3 cellular contexts compared by ENCODE assay signal in genomic region chr16:66616169-66616568, GRCh38.
TF ChIP-seq lines count a peak whose summit lies in the region.

No MANE protein-coding gene starts in this region.

TF ChIP-seq in SK-N-SH, 30 proteins besides CTCF, POLR2A, EP300 and RAD21:
- TF ChIP-seq FOSL2 (IDR thresholded peaks at IDR 0.05; ENCODE audit: borderline replicate concordance, low read depth) (no peak), CHD2 (IDR thresholded peaks at IDR 0.05; ENCODE audit: low read length, partially characterized antibody) (no peak), MXI1 (IDR thresholded peaks at IDR 0.05; ENCODE audit: low read depth, low read length) (no peak), GABPA (IDR thresholded peaks at IDR 0.05; ENCODE audit: low read depth) (no peak), SIN3A (IDR thresholded peaks at IDR 0.05; ENCODE audit: borderline replicate concordance, low read depth, low read length) (no peak), USF1 (IDR thresholded peaks at IDR 0.05; ENCODE audit: borderline replicate concordance, low read depth) (no peak), MAX (IDR thresholded peaks at IDR 0.05; ENCODE audit: low read depth) (no peak), FOXM1 (IDR thresholded peaks at IDR 0.05; ENCODE audit: low read depth) (no peak), REST (IDR thresholded peaks at IDR 0.05; ENCODE audit: low read depth, low read length) (no peak), TCF12 (IDR thresholded peaks at IDR 0.05) (no peak), RFX5 (IDR thresholded peaks at IDR 0.05; ENCODE audit: low read length) (no peak), GATA2 (CRISPR knock-in tag; IDR thresholded peaks at IDR 0.05) (no peak), YY1 (IDR thresholded peaks at IDR 0.05; ENCODE audit: low read depth) (no peak)
- TF ChIP-seq, protein P1, sequence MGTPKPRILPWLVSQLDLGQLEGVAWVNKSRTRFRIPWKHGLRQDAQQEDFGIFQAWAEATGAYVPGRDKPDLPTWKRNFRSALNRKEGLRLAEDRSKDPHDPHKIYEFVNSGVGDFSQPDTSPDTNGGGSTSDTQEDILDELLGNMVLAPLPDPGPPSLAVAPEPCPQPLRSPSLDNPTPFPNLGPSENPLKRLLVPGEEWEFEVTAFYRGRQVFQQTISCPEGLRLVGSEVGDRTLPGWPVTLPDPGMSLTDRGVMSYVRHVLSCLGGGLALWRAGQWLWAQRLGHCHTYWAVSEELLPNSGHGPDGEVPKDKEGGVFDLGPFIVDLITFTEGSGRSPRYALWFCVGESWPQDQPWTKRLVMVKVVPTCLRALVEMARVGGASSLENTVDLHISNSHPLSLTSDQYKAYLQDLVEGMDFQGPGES (IDR thresholded peaks at IDR 0.05; ENCODE audit: low read depth, low read length): no peak
TF ChIP-seq in SK-N-SH: peak in this region for 0.

TF ChIP-seq in SK-N-SH treated with all-trans-retinoic acid at 6 μM for 48 hours, 23 proteins besides CTCF, POLR2A, EP300 and RAD21:
- TF ChIP-seq ESRRG (CRISPR knock-in tag; IDR thresholded peaks at IDR 0.05): no peak
- no peak for TF ChIP-seq OSR1 (CRISPR knock-in tag; IDR thresholded peaks at IDR 0.05)
- TF ChIP-seq ARNTL (CRISPR knock-in tag; IDR thresholded peaks at IDR 0.05; ENCODE audit: borderline replicate concordance, low read depth): no peak
- TF ChIP-seq ISL1 (CRISPR knock-in tag; IDR thresholded peaks at IDR 0.05): no peak
- no peak for TF ChIP-seq ZNF8 (CRISPR knock-in tag; IDR thresholded peaks at IDR 0.05)
- no peak for TF ChIP-seq RARB (CRISPR knock-in tag; IDR thresholded peaks at IDR 0.05)
- no peak for TF ChIP-seq BACH2 (CRISPR knock-in tag; IDR thresholded peaks at IDR 0.05; ENCODE audit: borderline replicate concordance)
- TF ChIP-seq ZC3H10 (CRISPR knock-in tag; IDR thresholded peaks at IDR 0.05): no peak
- no peak for TF ChIP-seq CSDC2 (CRISPR knock-in tag; IDR thresholded peaks at IDR 0.05)

TF ChIP-seq in HepG2, 621 proteins besides CTCF, POLR2A, EP300 and RAD21:
- TF ChIP-seq RARG (CRISPR knock-in tag; IDR thresholded peaks at IDR 0.05; ENCODE audit: low read depth) (no peak), ARNT (IDR thresholded peaks at IDR 0.05) (no peak), FOXA1 (IDR thresholded peaks at IDR 0.05) (no peak), FOXA1 (CRISPR knock-in tag; IDR thresholded peaks at IDR 0.05) (no peak), PRDM4 (CRISPR knock-in tag; IDR thresholded peaks at IDR 0.05; ENCODE audit: borderline replicate concordance) (no peak), BRD4 (CRISPR knock-in tag; IDR thresholded peaks at IDR 0.05) (no peak), THYN1 (CRISPR knock-in tag; IDR thresholded peaks at IDR 0.05; ENCODE audit: borderline replicate concordance, low read depth) (no peak), CBFB (CRISPR knock-in tag; IDR thresholded peaks at IDR 0.05) (no peak), MAX (IDR thresholded peaks at IDR 0.05) (no peak), MLXIP (CRISPR knock-in tag; IDR thresholded peaks at IDR 0.05; ENCODE audit: borderline replicate concordance) (no peak), CENPX (CRISPR knock-in tag; IDR thresholded peaks at IDR 0.05) (no peak), ZNF34 (CRISPR knock-in tag; IDR thresholded peaks at IDR 0.05; ENCODE audit: borderline replicate concordance) (no peak), ZNF235 (CRISPR knock-in tag; IDR thresholded peaks at IDR 0.05; ENCODE audit: borderline replicate concordance) (no peak), MBD4 (IDR thresholded peaks at IDR 0.05; ENCODE audit: borderline replicate concordance, low read length) (no peak), MEF2D (CRISPR knock-in tag; IDR thresholded peaks at IDR 0.05) (no peak), KMT2B (CRISPR knock-in tag; IDR thresholded peaks at IDR 0.05) (no peak)
- TF ChIP-seq, protein P2, sequence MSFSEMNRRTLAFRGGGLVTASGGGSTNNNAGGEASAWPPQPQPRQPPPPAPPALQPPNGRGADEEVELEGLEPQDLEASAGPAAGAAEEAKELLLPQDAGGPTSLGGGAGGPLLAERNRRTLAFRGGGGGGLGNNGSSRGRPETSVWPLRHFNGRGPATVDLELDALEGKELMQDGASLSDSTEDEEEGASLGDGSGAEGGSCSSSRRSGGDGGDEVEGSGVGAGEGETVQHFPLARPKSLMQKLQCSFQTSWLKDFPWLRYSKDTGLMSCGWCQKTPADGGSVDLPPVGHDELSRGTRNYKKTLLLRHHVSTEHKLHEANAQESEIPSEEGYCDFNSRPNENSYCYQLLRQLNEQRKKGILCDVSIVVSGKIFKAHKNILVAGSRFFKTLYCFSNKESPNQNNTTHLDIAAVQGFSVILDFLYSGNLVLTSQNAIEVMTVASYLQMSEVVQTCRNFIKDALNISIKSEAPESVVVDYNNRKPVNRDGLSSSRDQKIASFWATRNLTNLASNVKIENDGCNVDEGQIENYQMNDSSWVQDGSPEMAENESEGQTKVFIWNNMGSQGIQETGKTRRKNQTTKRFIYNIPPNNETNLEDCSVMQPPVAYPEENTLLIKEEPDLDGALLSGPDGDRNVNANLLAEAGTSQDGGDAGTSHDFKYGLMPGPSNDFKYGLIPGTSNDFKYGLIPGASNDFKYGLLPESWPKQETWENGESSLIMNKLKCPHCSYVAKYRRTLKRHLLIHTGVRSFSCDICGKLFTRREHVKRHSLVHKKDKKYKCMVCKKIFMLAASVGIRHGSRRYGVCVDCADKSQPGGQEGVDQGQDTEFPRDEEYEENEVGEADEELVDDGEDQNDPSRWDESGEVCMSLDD (CRISPR knock-in tag; IDR thresholded peaks at IDR 0.05; ENCODE audit: borderline replicate concordance): no peak
